In genomic region chr6:30974488-30975252, GRCh38 we compare ENCODE assay signal across 1 cellular context.
TF ChIP-seq lines count a peak whose summit lies in the region.

No MANE protein-coding gene starts in this region.

TF ChIP-seq in H1, 55 proteins besides CTCF, POLR2A, EP300 and RAD21:
- no peak for TF ChIP-seq CBX8 (IDR thresholded peaks at IDR 0.05; ENCODE audit: borderline replicate concordance, low read depth, low read length)
- no peak for TF ChIP-seq TAF7 (optimal IDR thresholded peaks at IDR 0.05; ENCODE audit: borderline replicate concordance, low read depth, low read length)
